Comparison of ENCODE assay signal across 27 cellular contexts in genomic region chr22:32842486-32842885, GRCh38. TPM values are rescaled to one million over a fixed set of nuclear protein-coding genes. Genes with fewer than 3 reads are reported as not detected.
DNase-seq lines count a peak whose midpoint lies in the region; ATAC-seq and TF ChIP-seq lines count a peak whose summit lies in the region.
"Had no signal": no experiment of that assay in that cellular context is flagged by ENCODE, and none has a peak within 500 bp of the region (broad histone marks: within the 10 kb centered on the region; RNA-seq: fewer than 3 reads in every experiment).

No MANE protein-coding gene starts in this region.

- H3K4me3 ChIP-seq in neuronal stem cell (ENCODE audit: low read length in 2 of 2), result no peak overlapping the region
- H3K4me3 ChIP-seq in WERI-Rb-1 (ENCODE audit: low read depth, low read length), result no peak overlapping the region
- H3K4me3 ChIP-seq: heart right ventricle, SJCRH30, testis, uterus had no signal

- TF ChIP-seq CTCF in WTC11 (IDR thresholded peaks at IDR 0.05) (no peak), WERI-Rb-1 (IDR thresholded peaks at IDR 0.05; ENCODE audit: low read depth, low read length) (no peak)

- no peak overlapping the region for H2BK120ac ChIP-seq in neuronal stem cell (ENCODE audit: low read depth, low read length)

- H3K36me3 ChIP-seq in neuronal stem cell (replicated peaks in 1 of 2; ENCODE audit: control insufficient read depth in 2 of 2, insufficient read depth in 2 of 2, low read length in 2 of 2) (no peaks in the 10 kb centered on the region), WERI-Rb-1 (no peaks in the 10 kb centered on the region)
- H3K36me3 ChIP-seq: SJCRH30, uterus had no signal

- H3K27me3 Mint-ChIP-seq in WTC11 (ENCODE audit: low read depth), result no peaks in the 10 kb centered on the region

- CTCF ChIA-PET in WTC11 (lab: Charles Lee), result no interaction called here

- DNase-seq in AG08395 (ENCODE audit: low spot score), result peak; percentile 38
- peak; percentile 41 for DNase-seq in ELR (ENCODE audit: low read depth)
- DNase-seq in OCI-M1 (lab: John Stamatoyannopoulos, UW), result peak; percentile 12
- DNase-seq in fibroblast of peridontal ligament (ENCODE audit: extremely low read depth), result peak; percentile 34
- no peak for DNase-seq in HPDE6-E6E7 (ENCODE audit: extremely low spot score)
- DNase-seq in neuronal stem cell (ENCODE audit: low spot score), result no peak
- no peak for DNase-seq in WTC11 (ENCODE audit: low spot score)
- no peak for DNase-seq in WERI-Rb-1
- DNase-seq: activated CD4-positive, alpha-beta T cell treated with anti-CD3 and anti-CD28 coated beads, Interleukin-2, amount 50 U/mL, for 48 hours; activated CD8-positive, alpha-beta memory T cell treated with anti-CD3 and anti-CD28 coated beads, Interleukin-2, amount 50 U/mL, for 4 hours; anterior cingulate cortex; central memory CD4-positive, alpha-beta T cell; heart right ventricle; left colon; naive B cell; NCI-H187; NCI-H524 treated with DMSO at 0.1 percent for 48 hours; occipital lobe; stimulated activated CD4-positive, alpha-beta T cell treated with anti-CD3 and anti-CD28 coated beads, Interleukin-12 subunit alpha, Interleukin-12 subunit beta, amount 100 ng/mL, for 4 hours; stimulated activated CD4-positive, alpha-beta T cell treated with anti-CD3 and anti-CD28 coated beads, Interleukin-4, amount 100 ng/mL, for 24 hours; stimulated activated naive CD4-positive, alpha-beta T cell treated with Interleukin-2 at 50 U/mL for 16 hours; testis; uterus had no signal

- no peak overlapping the region for H3K27ac ChIP-seq in neuronal stem cell (replicated peaks; ENCODE audit: low read length)
- no peak overlapping the region for H3K27ac ChIP-seq in WERI-Rb-1
- H3K27ac ChIP-seq: KMS-11, SJCRH30, testis had no signal

- H4K91ac ChIP-seq in neuronal stem cell (ENCODE audit: low read depth, low read length, poor library complexity), result no peak overlapping the region

- H3K14ac ChIP-seq in neuronal stem cell (ENCODE audit: low read length), result no peak overlapping the region

- H3K9me3 ChIP-seq in neuronal stem cell (replicated peaks in 1 of 2; ENCODE audit: control insufficient read depth in 2 of 2, insufficient read depth in 1 of 2, low read depth in 1 of 2, low read length in 2 of 2) (no peaks in the 10 kb centered on the region), WERI-Rb-1 (ENCODE audit: severe bottlenecking) (no peaks in the 10 kb centered on the region)
- H3K9me3 ChIP-seq: heart right ventricle, SJCRH30, testis, uterus had no signal

- H2AFZ ChIP-seq in neuronal stem cell (ENCODE audit: low read length), result no peak overlapping the region

- no peaks in the 10 kb centered on the region for H3K36me3 Mint-ChIP-seq in WTC11
- H3K36me3 Mint-ChIP-seq: activated naive CD4-positive, alpha-beta T cell treated with anti-CD3 and anti-CD28 coated beads, Interleukin-2, amount 50 U/mL, for 24 hours had no signal

- no peak overlapping the region for H2BK5ac ChIP-seq in neuronal stem cell (ENCODE audit: low read length)

- no peaks in the 10 kb centered on the region for H3K9me3 Mint-ChIP-seq in WTC11
- H3K9me3 Mint-ChIP-seq: activated naive CD4-positive, alpha-beta T cell treated with anti-CD3 and anti-CD28 coated beads, Interleukin-2, amount 50 U/mL, for 24 hours; activated T-helper 17 cell treated with anti-CD3 and anti-CD28 coated beads, Interleukin-2, amount 50 U/mL, for 72 hours; naive B cell had no signal

- H3K9ac ChIP-seq in neuronal stem cell (ENCODE audit: low read depth, low read length, poor library complexity), result no peak overlapping the region
- H3K9ac ChIP-seq: KMS-11 had no signal

- H2BK15ac ChIP-seq in neuronal stem cell (ENCODE audit: low read length), result no peak overlapping the region

- H3K4me1 ChIP-seq in neuronal stem cell (ENCODE audit: control insufficient read depth in 2 of 2, insufficient read depth in 1 of 2, low read depth in 1 of 2, low read length in 2 of 2), result peaks cover 0 to 7% of the 10 kb centered on the region in 2 donors

- peaks cover 8% of the 10 kb centered on the region; the same call in 1 of the 2 replicates for H3K4me1 Mint-ChIP-seq in WTC11
- H3K4me1 Mint-ChIP-seq: activated naive CD4-positive, alpha-beta T cell treated with anti-CD3 and anti-CD28 coated beads, Interleukin-2, amount 50 U/mL, for 24 hours; activated T-helper 17 cell treated with anti-CD3 and anti-CD28 coated beads, Interleukin-2, amount 50 U/mL, for 72 hours; naive B cell had no signal

- H3K27me3 ChIP-seq in neuronal stem cell (ENCODE audit: control insufficient read depth in 3 of 3, insufficient read depth in 3 of 3, low read depth in 1 of 3, low read length in 3 of 3), result no peaks in the 10 kb centered on the region
- no peaks in the 10 kb centered on the region for H3K27me3 ChIP-seq in WERI-Rb-1 (ENCODE audit: insufficient read depth, low read depth, severe bottlenecking)
- H3K27me3 ChIP-seq: heart right ventricle, SJCRH30, testis, uterus had no signal

- ATAC-seq in WTC11, result no peak
- ATAC-seq: activated T-helper 17 cell treated with anti-CD3 and anti-CD28 coated beads, Interleukin-2, amount 50 U/mL, for 72 hours; heart right ventricle; left colon had no signal

- WGBS in neuronal stem cell (ENCODE audit: extremely low coverage in 2 of 2, insufficient read length in 2 of 2, insufficient replicate concordance in 1 of 2), 2 donors, result no CpG with 5 or more reads among the region's 4 CpGs

- no peak overlapping the region for H4K8ac ChIP-seq in neuronal stem cell (ENCODE audit: low read depth, low read length)

- H2AK5ac ChIP-seq in neuronal stem cell (ENCODE audit: low read depth, low read length), result no peak overlapping the region

- H3K27ac Mint-ChIP-seq in WTC11, result no peak overlapping the region
- H3K27ac Mint-ChIP-seq: activated naive CD4-positive, alpha-beta T cell treated with anti-CD3 and anti-CD28 coated beads, Interleukin-2, amount 50 U/mL, for 24 hours; activated T-helper 17 cell treated with anti-CD3 and anti-CD28 coated beads, Interleukin-2, amount 50 U/mL, for 72 hours; naive B cell had no signal

- H3K18ac ChIP-seq in neuronal stem cell (ENCODE audit: low read length), result no peak overlapping the region

- H2BK12ac ChIP-seq in neuronal stem cell (ENCODE audit: low read length), result no peak overlapping the region

- H3K23ac ChIP-seq in neuronal stem cell (ENCODE audit: low read depth, low read length, poor library complexity), result no peak overlapping the region

- no peaks in the 10 kb centered on the region for H3K79me1 ChIP-seq in neuronal stem cell (ENCODE audit: low read depth, low read length)

- H3K4ac ChIP-seq in neuronal stem cell (ENCODE audit: low read length), result no peak overlapping the region

- POLR2A ChIA-PET in WTC11 (lab: Charles Lee), result no interaction called here

- no peak overlapping the region for H3K4me2 ChIP-seq in neuronal stem cell (ENCODE audit: insufficient read depth, low read length, poor library complexity, severe bottlenecking)
- H3K4me2 ChIP-seq: KMS-11 had no signal

- H3K4me3 Mint-ChIP-seq in WTC11, result no peak overlapping the region
- H3K4me3 Mint-ChIP-seq: activated naive CD4-positive, alpha-beta T cell treated with anti-CD3 and anti-CD28 coated beads, Interleukin-2, amount 50 U/mL, for 24 hours; activated T-helper 17 cell treated with anti-CD3 and anti-CD28 coated beads, Interleukin-2, amount 50 U/mL, for 72 hours; naive B cell had no signal

TF ChIP-seq in WTC11, 78 proteins besides CTCF, POLR2A, EP300 and RAD21 (continues in another document):
- TF ChIP-seq NR2C2 (CRISPR knock-in tag; IDR thresholded peaks at IDR 0.05), result no peak
- no peak for TF ChIP-seq GRHL2 (CRISPR knock-in tag; IDR thresholded peaks at IDR 0.05; ENCODE audit: insufficient replicate concordance, severe bottlenecking)
- TF ChIP-seq E2F1 (CRISPR knock-in tag; IDR thresholded peaks at IDR 0.05), result no peak
- no peak for TF ChIP-seq IRF1 (CRISPR knock-in tag; IDR thresholded peaks at IDR 0.05)
- TF ChIP-seq, protein P1, sequence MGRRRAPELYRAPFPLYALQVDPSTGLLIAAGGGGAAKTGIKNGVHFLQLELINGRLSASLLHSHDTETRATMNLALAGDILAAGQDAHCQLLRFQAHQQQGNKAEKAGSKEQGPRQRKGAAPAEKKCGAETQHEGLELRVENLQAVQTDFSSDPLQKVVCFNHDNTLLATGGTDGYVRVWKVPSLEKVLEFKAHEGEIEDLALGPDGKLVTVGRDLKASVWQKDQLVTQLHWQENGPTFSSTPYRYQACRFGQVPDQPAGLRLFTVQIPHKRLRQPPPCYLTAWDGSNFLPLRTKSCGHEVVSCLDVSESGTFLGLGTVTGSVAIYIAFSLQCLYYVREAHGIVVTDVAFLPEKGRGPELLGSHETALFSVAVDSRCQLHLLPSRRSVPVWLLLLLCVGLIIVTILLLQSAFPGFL (CRISPR knock-in tag; IDR thresholded peaks at IDR 0.05; ENCODE audit: borderline replicate concordance), result no peak
- no peak for TF ChIP-seq TEAD1 (CRISPR knock-in tag; IDR thresholded peaks at IDR 0.05)

RNA-seq across cellular contexts. Expression of gene TIMP3, which starts 41.0 kb away (rescaled TPM):
- 15.2 TPM for polyA plus RNA-seq in neuronal stem cell (2013, experiment 1 of 2)
- 16.2 TPM for polyA plus RNA-seq in neuronal stem cell (2013, experiment 2 of 2)
- total RNA-seq in WTC11 (2021), result 3.3 to 4.0 TPM (median 4.0 TPM) in 3 replicates
- total RNA-seq: activated T-helper 17 cell treated with anti-CD3 and anti-CD28 coated beads, Interleukin-2, amount 50 U/mL, for 72 hours had no signal

Comparison
In these comparisons a context has a peak if more than half of its experiments do, and no peak if none do; other contexts are left out.
1. DNase-seq: peak in AG08395 (single experiment), ELR (single experiment), OCI-M1 (single experiment) and fibroblast of peridontal ligament (single experiment); none in HPDE6-E6E7 (single experiment), neuronal stem cell (single experiment), WTC11 (single experiment) and WERI-Rb-1 (single experiment).